Comparison of ENCODE assay signal across 1 cellular context in genomic region chr3:45746974-45747622, GRCh38.
TF ChIP-seq lines count a peak whose summit lies in the region.

No MANE protein-coding gene starts in this region.

TF ChIP-seq in HCT116, 20 proteins besides CTCF, POLR2A, EP300 and RAD21 (continued from another document):
- TF ChIP-seq ZBTB33 (IDR thresholded peaks at IDR 0.05; ENCODE audit: extremely low read depth, insufficient replicate concordance, low read length) (no peak), CEBPB (IDR thresholded peaks at IDR 0.05; ENCODE audit: low read depth) (no peak), FOSL1 (IDR thresholded peaks at IDR 0.05; ENCODE audit: low read depth) (no peak), MAX (IDR thresholded peaks at IDR 0.05) (no peak), TCF7L2 (IDR thresholded peaks at IDR 0.05; ENCODE audit: borderline replicate concordance, extremely low read depth, insufficient read depth, insufficient read length) (no peak), YY1 (IDR thresholded peaks at IDR 0.05; ENCODE audit: extremely low read depth, insufficient replicate concordance, low read depth, low read length) (no peak), SRF (IDR thresholded peaks at IDR 0.05; ENCODE audit: low read depth) (no peak), CBX3 (IDR thresholded peaks at IDR 0.05; ENCODE audit: low read depth) (no peak), POLR2AphosphoS5 (IDR thresholded peaks at IDR 0.05; ENCODE audit: low read depth, low read length) (no peak), ELF1 (IDR thresholded peaks at IDR 0.05; ENCODE audit: borderline replicate concordance, low read depth) (no peak), JUND (IDR thresholded peaks at IDR 0.05) (no peak), REST (IDR thresholded peaks at IDR 0.05; ENCODE audit: low read depth) (no peak), SP1 (IDR thresholded peaks at IDR 0.05; ENCODE audit: low read depth) (no peak), ZNF274 (IDR thresholded peaks at IDR 0.05; ENCODE audit: low read depth, low read length) (no peak), EZH2 (IDR thresholded peaks at IDR 0.05) (no peak), ZFX (IDR thresholded peaks at IDR 0.05) (no peak)
